In the genomic region with DNA sequence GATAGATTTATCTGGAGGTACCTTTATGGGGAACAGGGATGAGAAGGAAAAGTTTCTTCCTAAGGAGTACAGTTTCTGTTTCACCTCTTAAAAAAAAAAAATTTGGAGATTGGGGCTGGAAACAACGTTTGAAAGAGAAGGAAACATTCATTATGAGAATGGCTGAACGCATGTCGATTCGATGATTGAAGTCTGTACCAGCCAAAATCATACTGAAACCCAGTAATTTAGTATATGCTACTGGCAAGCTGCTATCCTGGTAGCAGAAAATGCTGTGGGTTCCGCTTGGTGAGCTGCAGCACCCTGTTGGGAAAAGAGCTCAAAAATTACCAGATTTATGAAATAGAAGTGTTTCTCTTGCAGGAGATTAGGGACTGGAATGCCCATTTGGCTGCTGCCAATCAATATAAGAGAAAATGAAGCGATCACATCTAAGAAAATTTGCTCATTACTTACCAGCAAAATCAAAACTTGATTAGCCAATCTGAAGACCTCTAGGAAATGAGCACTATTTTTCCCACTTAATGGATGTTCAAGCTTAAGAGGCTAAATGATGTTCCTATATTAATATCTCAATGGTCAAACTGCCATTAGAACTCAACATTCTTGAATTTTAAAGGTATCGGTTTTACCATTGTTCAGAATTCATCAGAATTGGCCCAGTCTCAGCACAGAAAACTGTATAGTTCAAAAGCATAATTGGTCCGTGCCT, we compare ENCODE assay signal across 8 cellular contexts. TPM values are rescaled to one million over a fixed set of nuclear protein-coding genes. Genes with fewer than 3 reads are reported as not detected.
DNase-seq lines count a peak whose midpoint lies in the region; ATAC-seq, FAIRE-seq and TF ChIP-seq lines count a peak whose summit lies in the region.

No MANE protein-coding gene starts in this region.

- TF ChIP-seq POLR2A in GM12891 (IDR thresholded peaks at IDR 0.05; ENCODE audit: low read depth, low read length): no peak

- peaks cover 69% of the 10 kb centered on the region for H3K4me1 Mint-ChIP-seq in nephron progenitor cell

- DNase-seq in GM12891 (ENCODE audit: insufficient read length, low spot score) (no peak), NCI-H69 (lab: John Stamatoyannopoulos, UW) (peak; percentile 38), coronary artery (ENCODE audit: low spot score) (no peak), nephron progenitor cell (no peak), NCI-H2196 (lab: John Stamatoyannopoulos, UW; ENCODE audit: unreplicated experiment) (no peak), NCI-H2029 (lab: John Stamatoyannopoulos, UW) (no peak), D721Med (ENCODE audit: insufficient read length, low spot score) (no peak)

- peak overlapping the region; percentile 95 to 99 for H3K27ac ChIP-seq in coronary artery

- peak; percentile 28 for FAIRE-seq in GM12891 (lab: Jason Lieb, UNC)
- FAIRE-seq in D721Med (lab: Jason Lieb, UNC): no peak

- no peaks in the 10 kb centered on the region for H3K27me3 Mint-ChIP-seq in nephron progenitor cell (ENCODE audit: low read depth, poor library complexity)

- no peaks in the 10 kb centered on the region for H3K36me3 Mint-ChIP-seq in nephron progenitor cell (ENCODE audit: low read depth)

- H3K4me3 ChIP-seq in coronary artery: peak overlapping the region; percentile 97

- H3K4me3 Mint-ChIP-seq in nephron progenitor cell: peak overlapping the region; percentile 95

- peak overlapping the region; percentile 100 for H3K27ac Mint-ChIP-seq in nephron progenitor cell

- peak; percentile 37 for ATAC-seq in GM21825 (IDR thresholded peaks at IDR 0.05; ENCODE audit: unreplicated experiment)

- H3K9me3 Mint-ChIP-seq in nephron progenitor cell: no peaks in the 10 kb centered on the region

- TF ChIP-seq CTCF in coronary artery (IDR thresholded peaks at IDR 0.05) (no peak), nephron progenitor cell (IDR thresholded peaks at IDR 0.05) (no peak), D721Med (IDR thresholded peaks at IDR 0.05; ENCODE audit: insufficient read depth, missing control alignments) (no peak)

TF ChIP-seq in GM12891, 5 proteins besides CTCF, POLR2A, EP300 and RAD21:
- TF ChIP-seq TAF1 (IDR thresholded peaks at IDR 0.05; ENCODE audit: low read depth, low read length) (no peak), POU2F2 (IDR thresholded peaks at IDR 0.05; ENCODE audit: low read depth, low read length) (peak; percentile 55; the same call in 1 of the 2 replicates), PAX5 (IDR thresholded peaks at IDR 0.05; ENCODE audit: insufficient read depth, low read length, severe bottlenecking) (peak; percentile 98)

RNA-seq across cellular contexts. Expression of a gene that starts 1.1 kb away (rescaled TPM):
- 30.6 TPM for polyA plus RNA-seq in GM12891 (2012; ENCODE audit: low read depth, missing spikeins)
